19 cellular contexts compared by ENCODE assay signal in genomic region chr9:121138561-121138960, GRCh38.
DNase-seq lines count a peak whose midpoint lies in the region; ATAC-seq and TF ChIP-seq lines count a peak whose summit lies in the region.
"Had no signal": no experiment of that assay in that cellular context is flagged by ENCODE, and none has a peak within 500 bp of the region (broad histone marks: within the 10 kb centered on the region; RNA-seq: fewer than 3 reads in every experiment).

No MANE protein-coding gene starts in this region.

- no peak overlapping the region for H3K9ac ChIP-seq in PC-3 (ENCODE audit: low read length)

- no peak for ATAC-seq in activated naive CD8-positive, alpha-beta T cell treated with anti-CD3 and anti-CD28 coated beads, Interleukin-2, amount 50 U/mL, for 24 hours
- ATAC-seq in PC-3 (peak; percentile 52), HG02610 (IDR thresholded peaks at IDR 0.05; ENCODE audit: unreplicated experiment) (no peak)
- ATAC-seq in stimulated activated memory B cell treated with anti-CD40 and anti-IgM and Interleukin-4, amounts not matched to agents 10 μg/mL and 1 μg/mL and 100 μg/mL, for 72 hours: no peak

- peaks cover 29% of the 10 kb centered on the region for H3K36me3 Mint-ChIP-seq in activated naive CD8-positive, alpha-beta T cell
- peaks cover 69% of the 10 kb centered on the region for H3K36me3 Mint-ChIP-seq in activated naive CD8-positive, alpha-beta T cell treated with anti-CD3 and anti-CD28 coated beads, Interleukin-2, amount 50 U/mL, for 24 hours (ENCODE audit: low read depth)
- H3K36me3 Mint-ChIP-seq in stimulated activated memory B cell treated with anti-CD40 and anti-IgM and Interleukin-4, amounts not matched to agents 10 μg/mL and 1 μg/mL and 100 μg/mL, for 72 hours: peaks cover 70% of the 10 kb centered on the region

- no peaks in the 10 kb centered on the region for H3K27me3 ChIP-seq in PC-3 (ENCODE audit: low read length)

- H3K79me2 ChIP-seq in PC-3 (ENCODE audit: low read length): no peaks in the 10 kb centered on the region

- no peaks in the 10 kb centered on the region for H4K20me1 ChIP-seq in PC-3 (ENCODE audit: low read length)

- H3K36me3 ChIP-seq in PC-3 (ENCODE audit: low read depth, low read length): peaks cover 6% of the 10 kb centered on the region; the same call in 1 of the 2 replicates

- H2AFZ ChIP-seq in PC-3 (ENCODE audit: low read length): no peak overlapping the region

- POLR2A ChIA-PET in PC-3 (lab: Charles Lee; ENCODE audit: unreplicated experiment): no interaction called here

- no peaks in the 10 kb centered on the region for H3K27me3 Mint-ChIP-seq in activated naive CD8-positive, alpha-beta T cell
- no peaks in the 10 kb centered on the region for H3K27me3 Mint-ChIP-seq in activated naive CD8-positive, alpha-beta T cell treated with anti-CD3 and anti-CD28 coated beads, Interleukin-2, amount 50 U/mL, for 24 hours
- no peaks in the 10 kb centered on the region for H3K27me3 Mint-ChIP-seq in stimulated activated memory B cell treated with anti-CD40 and anti-IgM and Interleukin-4, amounts not matched to agents 10 μg/mL and 1 μg/mL and 100 μg/mL, for 72 hours
- H3K27me3 Mint-ChIP-seq: IgD-negative memory B cell had no signal

- H3K27ac Mint-ChIP-seq in activated naive CD8-positive, alpha-beta T cell: peak overlapping the region; percentile 61
- H3K27ac Mint-ChIP-seq in activated naive CD8-positive, alpha-beta T cell treated with anti-CD3 and anti-CD28 coated beads, Interleukin-2, amount 50 U/mL, for 24 hours: no peak overlapping the region
- peak overlapping the region; percentile 44 for H3K27ac Mint-ChIP-seq in stimulated activated memory B cell treated with anti-CD40 and anti-IgM and Interleukin-4, amounts not matched to agents 10 μg/mL and 1 μg/mL and 100 μg/mL, for 72 hours

- H3K4me2 ChIP-seq in PC-3 (ENCODE audit: low read length): no peak overlapping the region

- no peak overlapping the region for H3K4me3 ChIP-seq in PC-3 (ENCODE audit: low read length)

- no peaks in the 10 kb centered on the region for H3F3A ChIP-seq in PC-3 (ENCODE audit: low read length, unreplicated experiment)

- CTCF ChIA-PET in PC-3 (lab: Charles Lee): interaction anchor here (0.6 to 0.7 kb wide), 2 partner anchors 17 to 78 kb away, joined by 3 to 5 read pairs; no protein-coding TSS in a partner anchor

- no peaks in the 10 kb centered on the region for H3K9me3 ChIP-seq in PC-3 (ENCODE audit: low read length)

- no peaks in the 10 kb centered on the region for H3K9me3 Mint-ChIP-seq in activated naive CD8-positive, alpha-beta T cell (ENCODE audit: low read depth)
- no peaks in the 10 kb centered on the region for H3K9me3 Mint-ChIP-seq in activated naive CD8-positive, alpha-beta T cell treated with anti-CD3 and anti-CD28 coated beads, Interleukin-2, amount 50 U/mL, for 24 hours
- H3K9me3 Mint-ChIP-seq in stimulated activated memory B cell treated with anti-CD40 and anti-IgM and Interleukin-4, amounts not matched to agents 10 μg/mL and 1 μg/mL and 100 μg/mL, for 72 hours: no peaks in the 10 kb centered on the region
- H3K9me3 Mint-ChIP-seq: CD14-positive monocyte, IgD-negative memory B cell had no signal

- TF ChIP-seq CTCF in PC-3 (conservative IDR thresholded peaks at IDR 0.05; ENCODE audit: low read depth, low read length): no peak

- H3K4me3 Mint-ChIP-seq in activated naive CD8-positive, alpha-beta T cell: no peak overlapping the region
- no peak overlapping the region for H3K4me3 Mint-ChIP-seq in activated naive CD8-positive, alpha-beta T cell treated with anti-CD3 and anti-CD28 coated beads, Interleukin-2, amount 50 U/mL, for 24 hours
- no peak overlapping the region for H3K4me3 Mint-ChIP-seq in stimulated activated memory B cell treated with anti-CD40 and anti-IgM and Interleukin-4, amounts not matched to agents 10 μg/mL and 1 μg/mL and 100 μg/mL, for 72 hours
- H3K4me3 Mint-ChIP-seq: CD14-positive monocyte, IgD-negative memory B cell had no signal

- peaks cover 21% of the 10 kb centered on the region for H3K4me1 Mint-ChIP-seq in activated naive CD8-positive, alpha-beta T cell (ENCODE audit: low read depth)
- peaks cover 5% of the 10 kb centered on the region for H3K4me1 Mint-ChIP-seq in activated naive CD8-positive, alpha-beta T cell treated with anti-CD3 and anti-CD28 coated beads, Interleukin-2, amount 50 U/mL, for 24 hours
- peaks cover 5% of the 10 kb centered on the region for H3K4me1 Mint-ChIP-seq in stimulated activated memory B cell treated with anti-CD40 and anti-IgM and Interleukin-4, amounts not matched to agents 10 μg/mL and 1 μg/mL and 100 μg/mL, for 72 hours
- H3K4me1 Mint-ChIP-seq: CD14-positive monocyte had no signal

- H3K27ac ChIP-seq in PC-3 (ENCODE audit: low read length) (no peak overlapping the region), epithelial cell of prostate (peak overlapping the region; percentile 75)

- no TSS peak for BruUV-seq in PC-3 (replicated peaks; lab: Mats Ljungman, UMichigan)

- H3K4me1 ChIP-seq in PC-3 (ENCODE audit: insufficient read depth, low read length): peaks cover 10% of the 10 kb centered on the region

- no peaks in the 10 kb centered on the region for H3K9me2 ChIP-seq in PC-3 (replicated peaks; ENCODE audit: low read length)

- no peak for DNase-seq in activated naive CD8-positive, alpha-beta T cell treated with anti-CD3 and anti-CD28 coated beads, Interleukin-2, amount 50 U/mL, for 24 hours
- DNase-seq in PC-3 (no peak), epithelial cell of prostate (ENCODE audit: low read depth, low spot score) (peak; percentile 16), SW 1271 (lab: John Stamatoyannopoulos, UW) (no peak), AG20443 (ENCODE audit: low spot score) (no peak)
- DNase-seq: AML-193, DMS79, H7, Kasumi-1, NCI-H1105, NCI-H1694 treated with DMSO at 0.1 percent for 48 hours, NCI-H345, NCI-H526, SIG-M5 had no signal

- intact Hi-C loops in PC-3 (cut with micrococcal nuclease): no loop called here
